ENCODE assay signal across 13 cellular contexts in genomic region chr10:1045415-1045814, GRCh38. TPM values are rescaled to one million over a fixed set of nuclear protein-coding genes. Genes with fewer than 3 reads are reported as not detected.
DNase-seq lines count a peak whose midpoint lies in the region; ATAC-seq and TF ChIP-seq lines count a peak whose summit lies in the region.
"Had no signal": no experiment of that assay in that cellular context is flagged by ENCODE, and none has a peak within 500 bp of the region (broad histone marks: within the 10 kb centered on the region; RNA-seq: fewer than 3 reads in every experiment).

No MANE protein-coding gene starts in this region.

- H3K27me3 ChIP-seq in spleen (replicated peaks in 1 of 7): no peaks in the 10 kb centered on the region

- DNase-seq in activated T-cell treated with anti-CD3 and anti-CD28 coated beads, Interleukin-2, amount 50 U/mL, for 72 hours: no peak
- no peak for DNase-seq in activated T-cell treated with anti-CD3 and anti-CD28 coated beads, Interleukin-2, amount 50 U/mL, for 1 hour
- DNase-seq in T-cell (no peak), foreskin fibroblast (no peak), spleen (no peak), lower leg skin (ENCODE audit: low spot score in 2 of 2) (no peak), NCI-H510A treated with DMSO at 0.1 percent for 48 hours (lab: John Stamatoyannopoulos, UW) (no peak)
- DNase-seq: amniotic stem cell; NCI-H446 treated with DMSO at 0.1 percent for 48 hours; stimulated activated naive CD4-positive, alpha-beta T cell treated with Interleukin-2 at 50 U/mL for 16 hours had no signal

- CTCF ChIA-PET in T-cell (lab: Charles Lee): no interaction called here

- TF ChIP-seq POLR2A in spleen (IDR thresholded peaks at IDR 0.05) (no peak), lower leg skin (IDR thresholded peaks at IDR 0.05) (no peak)

- peak overlapping the region; percentile 82 for H3K27ac Mint-ChIP-seq in activated T-cell treated with anti-CD3 and anti-CD28 coated beads, Interleukin-2, amount 50 U/mL, for 72 hours
- H3K27ac Mint-ChIP-seq in T-cell: peak overlapping the region; percentile 91 to 94

- intact Hi-C loops in spleen (cut with DNase I; ENCODE audit: low total_unique reads): no loop called here
- intact Hi-C loops in lower leg skin (cut with DNase I; ENCODE audit: low total_unique reads): no loop called here

- POLR2A ChIA-PET in T-cell (lab: Charles Lee): interaction anchor here in 1 of 2 donors (0.6 to 1.9 kb wide), 3 partner anchors 7 to 108 kb away, joined by 3 to 6 read pairs (median 6); partner anchors contain the start of gene GTPBP4

- H3K4me3 Mint-ChIP-seq in activated T-cell treated with anti-CD3 and anti-CD28 coated beads, Interleukin-2, amount 50 U/mL, for 72 hours: peak overlapping the region; percentile 65 to 70
- peak overlapping the region; percentile 17 to 60 (median 44) for H3K4me3 Mint-ChIP-seq in T-cell

- no peaks in the 10 kb centered on the region for H3K9me3 Mint-ChIP-seq in activated T-cell treated with anti-CD3 and anti-CD28 coated beads, Interleukin-2, amount 50 U/mL, for 72 hours
- H3K9me3 Mint-ChIP-seq in T-cell: no peaks in the 10 kb centered on the region

- no peak for ATAC-seq in activated T-cell treated with anti-CD3 and anti-CD28 coated beads, Interleukin-2, amount 50 U/mL, for 72 hours (replicated peaks in 1 of 2)
- ATAC-seq in T-cell (replicated peaks in 1 of 4) (no peak), GM19397 (IDR thresholded peaks at IDR 0.05; ENCODE audit: unreplicated experiment) (no peak)

- TF ChIP-seq CTCF in foreskin fibroblast (IDR thresholded peaks at IDR 0.05; ENCODE audit: low read depth, low read length) (no peak), spleen (IDR thresholded peaks at IDR 0.05 in 8 of 11, conservative IDR thresholded peaks at IDR 0.05 in 3 of 11) (no peak), lower leg skin (IDR thresholded peaks at IDR 0.05) (no peak)

- peaks cover 0 to 31% (median 23%) of the 10 kb centered on the region in 6 donors for H3K36me3 ChIP-seq in spleen

- no peaks in the 10 kb centered on the region for H3K27me3 Mint-ChIP-seq in activated T-cell treated with anti-CD3 and anti-CD28 coated beads, Interleukin-2, amount 50 U/mL, for 72 hours (ENCODE audit: low read depth)
- no peaks in the 10 kb centered on the region for H3K27me3 Mint-ChIP-seq in T-cell

- peaks cover 4 to 19% of the 10 kb centered on the region in 2 donors for H3K36me3 Mint-ChIP-seq in activated T-cell treated with anti-CD3 and anti-CD28 coated beads, Interleukin-2, amount 50 U/mL, for 72 hours (ENCODE audit: insufficient read depth in 2 of 2)
- H3K36me3 Mint-ChIP-seq in T-cell: peaks cover 15% of the 10 kb centered on the region

- H3K4me3 ChIP-seq in foreskin fibroblast (ENCODE audit: low read depth in 1 of 2, low read length in 2 of 2) (peak overlapping the region; percentile 27 to 61), spleen (peak overlapping the region in 1 of 8 donors; percentile 64), lower leg skin (ENCODE audit: low read depth, poor library complexity, severe bottlenecking) (no peak overlapping the region)
- H3K4me3 ChIP-seq: lung had no signal

- peaks cover 47% of the 10 kb centered on the region for H3K4me1 Mint-ChIP-seq in activated T-cell treated with anti-CD3 and anti-CD28 coated beads, Interleukin-2, amount 50 U/mL, for 72 hours (ENCODE audit: low read depth)
- peaks cover 45 to 52% (median 46%) of the 10 kb centered on the region in 3 donors for H3K4me1 Mint-ChIP-seq in T-cell

- peaks cover 32 to 78% (median 62%) of the 10 kb centered on the region in 6 donors for H3K4me1 ChIP-seq in spleen

- peak overlapping the region in 7 of 8 donors; percentile 92 to 97 (median 94) for H3K27ac ChIP-seq in spleen

- H3K9me3 ChIP-seq in spleen: no peaks in the 10 kb centered on the region

- 73 to 87% (median 80%) methylated on average over 6 of the region's 6 CpGs for WGBS in spleen, 5 donors
- 74 to 90% methylated on average over 6 of the region's 6 CpGs for WGBS in lower leg skin, 2 donors

RNA-seq across cellular contexts. Expression of gene IDI1, which starts 3.5 kb away (rescaled TPM):
- 10 to 100 TPM; 37.4 to 46.7 TPM for total RNA-seq in activated T-cell treated with anti-CD3 and anti-CD28 coated beads, Interleukin-2, amount 50 U/mL, for 72 hours
- total RNA-seq in T-cell (100 to 1,000 TPM in 2 of 5 donors, 10 to 100 TPM in 3; 26.2 to 166 (median 32.8) TPM), spleen (100 to 1,000 TPM in 1 of 7 donors, 10 to 100 TPM in 6; 43.9 to 136 (median 62.6) TPM), lower leg skin (10 to 100 TPM; 24.8 to 51.7 (median 37.7) TPM)
- 10 to 100 TPM; 47.9 to 75.3 (median 68.5) TPM for polyA plus RNA-seq in spleen

RNA-seq across cellular contexts. Expression of gene WDR37, which starts 10.8 kb away (rescaled TPM):
- 10 to 100 TPM; 18.1 to 18.7 TPM for total RNA-seq in activated T-cell treated with anti-CD3 and anti-CD28 coated beads, Interleukin-2, amount 50 U/mL, for 72 hours
- total RNA-seq in T-cell: 10 to 100 TPM; 34.6 to 40.4 (median 37.3) TPM
- 10 to 100 TPM; 29.2 to 60.6 (median 40.4) TPM for total RNA-seq in spleen
- polyA plus RNA-seq in spleen: 10 to 100 TPM in 2 of 3 donors, 1 to 10 TPM in 1; 8.4 to 13.7 (median 10.8) TPM
- total RNA-seq in lower leg skin: 10 to 100 TPM in 2 of 4 donors, 1 to 10 TPM in 2; 9.4 to 18.9 (median 11.9) TPM

RNA-seq across cellular contexts. Expression of gene IDI2, which starts 19.8 kb away (rescaled TPM):
- not detected for total RNA-seq in activated T-cell treated with anti-CD3 and anti-CD28 coated beads, Interleukin-2, amount 50 U/mL, for 72 hours
- total RNA-seq in T-cell (not detected), spleen (not detected), lower leg skin (not detected)
- under 1 TPM in 2 of 3 donors, not detected in 1; 0.06 to 0.09 TPM for polyA plus RNA-seq in spleen
- polyA plus RNA-seq: esophagus had no signal

RNA-seq across cellular contexts. Expression of gene GTPBP4, which starts 57.2 kb away (rescaled TPM):
- total RNA-seq in activated T-cell treated with anti-CD3 and anti-CD28 coated beads, Interleukin-2, amount 50 U/mL, for 72 hours: 10 to 100 TPM; 76.9 to 78.1 TPM
- total RNA-seq in T-cell (10 to 100 TPM; 44.6 to 59.1 (median 47.5) TPM), spleen (10 to 100 TPM; 18.9 to 48.6 (median 37.5) TPM), lower leg skin (10 to 100 TPM in 3 of 4 donors, 1 to 10 TPM in 1; 8.8 to 23.2 (median 15.8) TPM)
- polyA plus RNA-seq in spleen: 10 to 100 TPM; 16.6 to 27.3 (median 25.4) TPM
